Comparison of ENCODE assay signal across 20 cellular contexts in genomic region chrX:43313035-43313434, GRCh38.
"Had no signal": no experiment of that assay in that cellular context is flagged by ENCODE, and none has a peak within 500 bp of the region (broad histone marks: within the 10 kb centered on the region; RNA-seq: fewer than 3 reads in every experiment).

No MANE protein-coding gene starts in this region.

- H3K4me3 ChIP-seq: lung, thyroid gland had no signal

- H3K9me3 ChIP-seq: thyroid gland had no signal

- DNase-seq: activated CD8-positive, alpha-beta memory T cell treated with anti-CD3 and anti-CD28 coated beads for 24 hours; activated CD8-positive, alpha-beta memory T cell treated with anti-CD3 and anti-CD28 coated beads, Interleukin-2, amount 50 U/mL, for 48 hours; activated effector memory CD4-positive, alpha-beta T cell treated with Interleukin-2 at 50 U/mL for 16 hours; activated naive CD4-positive, alpha-beta T cell treated with anti-CD3 and anti-CD28 coated beads, Interleukin-2, amount 10 ng/mL, durations not matched to agents 7 days and 5 days; activated naive CD8-positive, alpha-beta T cell treated with anti-CD3 and anti-CD28 coated beads, Interleukin-2, amount 50 U/mL, for 24 hours; activated T-cell treated with anti-CD3 and anti-CD28 coated beads, Interleukin-2, amount 50 U/mL, for 48 hours; anterior cingulate cortex; brain microvascular endothelial cell; central memory CD4-positive, alpha-beta T cell; cortex of kidney; effector CD4-positive, alpha-beta T cell; midbrain; occipital lobe; retina; stimulated activated CD4-positive, alpha-beta T cell treated with anti-CD3 and anti-CD28 coated beads, Interleukin-2, amount 100 ng/mL, for 24 hours; stimulated activated naive CD4-positive, alpha-beta T cell treated with Interleukin-2 at 50 U/mL for 16 hours; thyroid gland had no signal

- H3K27ac ChIP-seq: brain microvascular endothelial cell, thyroid gland had no signal

- H3K36me3 ChIP-seq: brain microvascular endothelial cell, thyroid gland had no signal

- ATAC-seq: activated CD4-positive, CD25-positive, alpha-beta regulatory T cell treated with anti-CD3 and anti-CD28 coated beads, Interleukin-2, amount 50 U/mL, for 24 hours; activated naive CD8-positive, alpha-beta T cell treated with anti-CD3 and anti-CD28 coated beads, Interleukin-2, amount 50 U/mL, for 24 hours; left lobe of liver had no signal

- H3K4me1 ChIP-seq: thyroid gland had no signal

- H3K27me3 ChIP-seq: brain microvascular endothelial cell, thyroid gland had no signal
